ENCODE assay signal across 16 cellular contexts in genomic region chr16:88003316-88003715, GRCh38. TPM values are rescaled to one million over a fixed set of nuclear protein-coding genes. Genes with fewer than 3 reads are reported as not detected.
A peak's percentile ranks its signal among the peaks of the same experiment; 100 is the strongest.
DNase-seq lines count a peak whose midpoint lies in the region; TF ChIP-seq lines count a peak whose summit lies in the region.
"Had no signal": no experiment of that assay in that cellular context is flagged by ENCODE, and none has a peak within 500 bp of the region (broad histone marks: within the 10 kb centered on the region; RNA-seq: fewer than 3 reads in every experiment).

No MANE protein-coding gene starts in this region.

- no peak for DNase-seq in activated T-cell treated with anti-CD3 and anti-CD28 coated beads, Interleukin-2, amount 50 U/mL, for 24 hours
- no peak for DNase-seq in activated T-cell treated with anti-CD3 and anti-CD28 coated beads for 4 hours
- DNase-seq in foreskin melanocyte, result peak; percentile 50
- peak; percentile 6 for DNase-seq in sigmoid colon
- DNase-seq in HuH-7 (ENCODE audit: low spot score), result no peak
- DNase-seq in stimulated activated CD4-positive, alpha-beta T cell treated with anti-CD3 and anti-CD28 coated beads, Interleukin-4, amount 100 ng/mL, for 1 hour, result no peak
- DNase-seq in NCI-H146 treated with DMSO at 0.1 percent for 48 hours (lab: John Stamatoyannopoulos, UW; ENCODE audit: unreplicated experiment), result no peak
- DNase-seq: 8988T; AML-193; Calu3; CD4-positive, CD25-positive, alpha-beta regulatory T cell; DMS 273 treated with DMSO at 0.1 percent for 48 hours; GM23248 had no signal

- peaks cover 67% of the 10 kb centered on the region for H3K36me3 Mint-ChIP-seq in activated T-cell treated with anti-CD3 and anti-CD28 coated beads, Interleukin-2, amount 50 U/mL, for 24 hours (ENCODE audit: low read depth)

- H3K27ac Mint-ChIP-seq in activated T-cell treated with anti-CD3 and anti-CD28 coated beads, Interleukin-2, amount 50 U/mL, for 24 hours, result peak overlapping the region; percentile 40

- H3K36me3 ChIP-seq in sigmoid colon, result peaks cover 0 to 37% (median 14%) of the 10 kb centered on the region in 4 donors

- TF ChIP-seq EP300 in sigmoid colon (IDR thresholded peaks at IDR 0.05), result no peak

- H3K27me3 ChIP-seq in sigmoid colon, result no peaks in the 10 kb centered on the region
- H3K27me3 ChIP-seq: BLaER1 treated with 17β-estradiol and CSF1 and Interleukin-3, amounts not matched to agents 10 nM and 100 nM had no signal

- peaks cover 6% of the 10 kb centered on the region for H3K4me1 Mint-ChIP-seq in activated T-cell treated with anti-CD3 and anti-CD28 coated beads, Interleukin-2, amount 50 U/mL, for 24 hours (ENCODE audit: low read depth)

- intact Hi-C loops in sigmoid colon (cut with DNase I), result no loop called here

- H3K4me3 Mint-ChIP-seq in activated T-cell treated with anti-CD3 and anti-CD28 coated beads, Interleukin-2, amount 50 U/mL, for 24 hours, result no peak overlapping the region
- H3K4me3 Mint-ChIP-seq: CD4-positive, CD25-positive, alpha-beta regulatory T cell had no signal

- H3K9me3 ChIP-seq in sigmoid colon, result no peaks in the 10 kb centered on the region
- H3K9me3 ChIP-seq: BLaER1 treated with 17β-estradiol and CSF1 and Interleukin-3, amounts not matched to agents 10 nM and 100 nM had no signal

- no peaks in the 10 kb centered on the region for H3K9me3 Mint-ChIP-seq in activated T-cell treated with anti-CD3 and anti-CD28 coated beads, Interleukin-2, amount 50 U/mL, for 24 hours
- H3K9me3 Mint-ChIP-seq: CD4-positive, CD25-positive, alpha-beta regulatory T cell had no signal

- no peak for TF ChIP-seq CTCF in sigmoid colon (IDR thresholded peaks at IDR 0.05)

- H3K4me1 ChIP-seq in sigmoid colon, result no peaks in the 10 kb centered on the region

- WGBS in sigmoid colon, 2 donors, result 94% methylated on average over 6 of the region's 6 CpGs

- H3K27me3 Mint-ChIP-seq in activated T-cell treated with anti-CD3 and anti-CD28 coated beads, Interleukin-2, amount 50 U/mL, for 24 hours, result no peaks in the 10 kb centered on the region
- H3K27me3 Mint-ChIP-seq: CD4-positive, CD25-positive, alpha-beta regulatory T cell had no signal

- no peak overlapping the region for H3K4me3 ChIP-seq in sigmoid colon
- H3K4me3 ChIP-seq: BLaER1 treated with 17β-estradiol and CSF1 and Interleukin-3, amounts not matched to agents 10 nM and 100 nM; GM12878; GM23248 had no signal

- no peak overlapping the region for H3K27ac ChIP-seq in sigmoid colon
- H3K27ac ChIP-seq: GM23248, HL-60 had no signal

- no peak for TF ChIP-seq POLR2A in sigmoid colon (IDR thresholded peaks at IDR 0.05)

RNA-seq across cellular contexts. Expression of gene BANP, which starts 52.1 kb away (rescaled TPM):
- total RNA-seq in sigmoid colon, result 10 to 100 TPM; 17.4 to 31.0 (median 23.0) TPM
- 10 to 100 TPM in 1 of 3 donors, 1 to 10 TPM in 2; 8.4 to 15.9 (median 8.8) TPM for polyA plus RNA-seq in sigmoid colon

Comparison
In these comparisons a context has a peak if more than half of its experiments do, and no peak if none do; other contexts are left out.
1. DNase-seq: peak in foreskin melanocyte (single experiment) and sigmoid colon (single experiment); none in activated T-cell treated with anti-CD3 and anti-CD28 coated beads, Interleukin-2, amount 50 U/mL, for 24 hours (single experiment), activated T-cell treated with anti-CD3 and anti-CD28 coated beads for 4 hours (single experiment), HuH-7 (single experiment), stimulated activated CD4-positive, alpha-beta T cell treated with anti-CD3 and anti-CD28 coated beads, Interleukin-4, amount 100 ng/mL, for 1 hour (single experiment) and NCI-H146 treated with DMSO at 0.1 percent for 48 hours (single experiment).